In the genomic region with DNA sequence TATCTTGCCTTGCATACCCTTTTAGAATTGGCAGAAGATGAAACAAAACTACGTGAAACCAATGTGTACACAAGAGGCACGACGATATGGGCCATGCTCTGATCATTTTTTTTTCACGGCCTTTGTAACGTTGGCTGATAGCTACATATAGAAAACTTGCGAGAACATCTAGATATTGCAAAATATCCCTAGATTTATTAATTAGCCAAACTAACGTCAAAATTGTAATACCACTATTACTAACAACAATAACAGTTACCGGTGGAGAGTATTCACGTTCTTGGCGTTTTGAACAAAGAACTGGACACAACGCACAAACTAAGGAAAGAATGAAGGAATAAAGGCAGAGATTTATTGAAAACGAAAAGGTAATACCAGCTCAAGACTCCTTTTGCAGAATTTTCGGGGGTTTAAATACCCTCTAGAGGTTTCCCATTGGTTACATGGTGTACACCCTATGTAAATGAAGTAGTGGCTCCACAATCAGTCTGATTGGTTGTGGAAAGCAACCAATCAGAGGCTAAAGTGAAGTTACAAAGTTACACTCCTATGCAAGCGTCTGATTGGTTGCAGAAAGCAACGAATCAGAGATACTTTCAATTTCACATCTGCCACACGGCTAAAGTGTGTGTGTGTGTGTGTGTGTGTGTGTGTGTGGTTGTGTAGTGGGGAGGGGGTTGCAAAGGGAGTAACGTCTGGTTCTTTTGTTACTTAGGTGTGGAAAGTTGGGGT, we compare ENCODE assay signal across 8 cellular contexts. TPM values are rescaled to one million over a fixed set of nuclear protein-coding genes. Genes with fewer than 3 reads are reported as not detected.
DNase-seq lines count a peak whose midpoint lies in the region; ATAC-seq and TF ChIP-seq lines count a peak whose summit lies in the region.

No MANE protein-coding gene starts in this region.

- H3K9ac ChIP-seq in endodermal cell (ENCODE audit: extremely low read depth, low read length, poor library complexity, severe bottlenecking) (peak overlapping the region; percentile 82), neural cell (ENCODE audit: low read length) (peak overlapping the region; percentile 93)

- no peak overlapping the region for H3K27ac ChIP-seq in endodermal cell (ENCODE audit: low read depth, low read length)
- peak overlapping the region; percentile 93 for H3K27ac ChIP-seq in neural cell (ENCODE audit: low read length)

- peak overlapping the region; percentile 53 for H3K4me2 ChIP-seq in neural cell (ENCODE audit: low read length)

- H3K4me3 ChIP-seq in endodermal cell (ENCODE audit: low read length): peak overlapping the region; percentile 90
- peak overlapping the region; percentile 79 for H3K4me3 ChIP-seq in neural cell (ENCODE audit: low read length)

- peaks cover 34% of the 10 kb centered on the region for H3K79me2 ChIP-seq in neural cell (replicated peaks; ENCODE audit: insufficient read depth, low read length)

- no peak for ATAC-seq in GM19463 (IDR thresholded peaks at IDR 0.05; ENCODE audit: unreplicated experiment)
- no peak for ATAC-seq in HG03175 (IDR thresholded peaks at IDR 0.05; ENCODE audit: unreplicated experiment)

- H3K36me3 ChIP-seq in endodermal cell (ENCODE audit: control insufficient read depth, insufficient read depth, low read length) (peaks cover 4% of the 10 kb centered on the region), neural cell (ENCODE audit: insufficient read depth, low read length) (no peaks in the 10 kb centered on the region)

- TF ChIP-seq RAD21 in neural cell (conservative IDR thresholded peaks at IDR 0.05): no peak

- TF ChIP-seq EP300 in neural cell (conservative IDR thresholded peaks at IDR 0.05; ENCODE audit: poor library complexity, severe bottlenecking): no peak

- H3K4me1 Mint-ChIP-seq in endodermal cell: peaks cover 8% of the 10 kb centered on the region

- WGBS in endodermal cell (ENCODE audit: insufficient coverage in 1 of 2, insufficient read length in 1 of 2), 2 experiments: 89 to 93% methylated on average over 12 to 17 of the region's 17 CpGs

- TF ChIP-seq CTCF in endodermal cell (conservative IDR thresholded peaks at IDR 0.05) (no peak), neural cell (IDR thresholded peaks at IDR 0.05; ENCODE audit: poor library complexity, severe bottlenecking) (no peak)

- peaks cover under 1% of the 10 kb centered on the region for H3K36me3 Mint-ChIP-seq in endodermal cell (ENCODE audit: low read depth)

- H3K27me3 Mint-ChIP-seq in endodermal cell (ENCODE audit: insufficient read depth): no peaks in the 10 kb centered on the region

- H3K9me3 ChIP-seq in endodermal cell (ENCODE audit: control insufficient read depth, low read length): no peaks in the 10 kb centered on the region
- H3K9me3 ChIP-seq in neural cell (ENCODE audit: low read length): no peaks in the 10 kb centered on the region

- no peak overlapping the region for H3K27ac Mint-ChIP-seq in endodermal cell

- no peaks in the 10 kb centered on the region for H3K9me3 Mint-ChIP-seq in endodermal cell

- peak; percentile 32 for DNase-seq in CD1c-positive myeloid dendritic cell (ENCODE audit: extremely low spot score)
- peak; percentile 78 for DNase-seq in HT-29 (ENCODE audit: low spot score)
- peak; percentile 74 for DNase-seq in RPMI7951 (ENCODE audit: low read depth)
- DNase-seq in endodermal cell: peak; percentile 54
- no peak for DNase-seq in SKM-1 (lab: John Stamatoyannopoulos, UW; ENCODE audit: unreplicated experiment)

- H3K27me3 ChIP-seq in endodermal cell (ENCODE audit: control insufficient read depth, insufficient read depth, low read length, poor library complexity, severe bottlenecking): no peaks in the 10 kb centered on the region
- H3K27me3 ChIP-seq in neural cell (ENCODE audit: insufficient read depth, low read depth, low read length): no peaks in the 10 kb centered on the region

- peak overlapping the region; percentile 91 for H3K4me3 Mint-ChIP-seq in endodermal cell

- no peaks in the 10 kb centered on the region for H3K9me2 ChIP-seq in neural cell (ENCODE audit: insufficient read depth, low read length)

- peak overlapping the region; percentile 94 for H2AFZ ChIP-seq in neural cell (ENCODE audit: low read depth, low read length)

- H4K20me1 ChIP-seq in neural cell (ENCODE audit: insufficient read depth): no peaks in the 10 kb centered on the region

- no peaks in the 10 kb centered on the region for H3F3A ChIP-seq in neural cell (ENCODE audit: insufficient read depth, low read length, poor library complexity, severe bottlenecking)

- H3K4me1 ChIP-seq in endodermal cell (ENCODE audit: control insufficient read depth, insufficient read depth, low read length): no peaks in the 10 kb centered on the region

TF ChIP-seq in neural cell, 6 proteins besides CTCF, POLR2A, EP300 and RAD21:
- TF ChIP-seq, protein P1, sequence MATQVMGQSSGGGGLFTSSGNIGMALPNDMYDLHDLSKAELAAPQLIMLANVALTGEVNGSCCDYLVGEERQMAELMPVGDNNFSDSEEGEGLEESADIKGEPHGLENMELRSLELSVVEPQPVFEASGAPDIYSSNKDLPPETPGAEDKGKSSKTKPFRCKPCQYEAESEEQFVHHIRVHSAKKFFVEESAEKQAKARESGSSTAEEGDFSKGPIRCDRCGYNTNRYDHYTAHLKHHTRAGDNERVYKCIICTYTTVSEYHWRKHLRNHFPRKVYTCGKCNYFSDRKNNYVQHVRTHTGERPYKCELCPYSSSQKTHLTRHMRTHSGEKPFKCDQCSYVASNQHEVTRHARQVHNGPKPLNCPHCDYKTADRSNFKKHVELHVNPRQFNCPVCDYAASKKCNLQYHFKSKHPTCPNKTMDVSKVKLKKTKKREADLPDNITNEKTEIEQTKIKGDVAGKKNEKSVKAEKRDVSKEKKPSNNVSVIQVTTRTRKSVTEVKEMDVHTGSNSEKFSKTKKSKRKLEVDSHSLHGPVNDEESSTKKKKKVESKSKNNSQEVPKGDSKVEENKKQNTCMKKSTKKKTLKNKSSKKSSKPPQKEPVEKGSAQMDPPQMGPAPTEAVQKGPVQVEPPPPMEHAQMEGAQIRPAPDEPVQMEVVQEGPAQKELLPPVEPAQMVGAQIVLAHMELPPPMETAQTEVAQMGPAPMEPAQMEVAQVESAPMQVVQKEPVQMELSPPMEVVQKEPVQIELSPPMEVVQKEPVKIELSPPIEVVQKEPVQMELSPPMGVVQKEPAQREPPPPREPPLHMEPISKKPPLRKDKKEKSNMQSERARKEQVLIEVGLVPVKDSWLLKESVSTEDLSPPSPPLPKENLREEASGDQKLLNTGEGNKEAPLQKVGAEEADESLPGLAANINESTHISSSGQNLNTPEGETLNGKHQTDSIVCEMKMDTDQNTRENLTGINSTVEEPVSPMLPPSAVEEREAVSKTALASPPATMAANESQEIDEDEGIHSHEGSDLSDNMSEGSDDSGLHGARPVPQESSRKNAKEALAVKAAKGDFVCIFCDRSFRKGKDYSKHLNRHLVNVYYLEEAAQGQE (IDR thresholded peaks at IDR 0.05; ENCODE audit: borderline replicate concordance): no peak
- TF ChIP-seq POLR2AphosphoS5 (IDR thresholded peaks at IDR 0.05): no peak
TF ChIP-seq in neural cell: peak in this region for 0.

RNA-seq across cellular contexts. Expression of gene GTF2B, which starts 0.9 kb away (rescaled TPM):
- total RNA-seq in HT-29 (2014; rRNA removed; shearing (Covaris generic)): 19.2 and 22.8 TPM in 2 replicates
- 49.2 and 59.7 TPM in 2 replicates for total RNA-seq in RPMI7951 (2014; rRNA removed; shearing (Covaris generic))
- 10 to 100 TPM; 18.6 to 19.9 TPM for total RNA-seq in endodermal cell
- 31.8 TPM for polyA plus RNA-seq in endodermal cell (2013, experiment 1 of 2)
- 32.1 TPM for polyA plus RNA-seq in endodermal cell (2013, experiment 2 of 2)
- 129 and 142 TPM in 2 replicates for polyA plus RNA-seq in neural cell
- 110 and 111 TPM in 2 replicates for polyA minus RNA-seq in neural cell
